19 cellular contexts compared by ENCODE assay signal in the genomic region with DNA sequence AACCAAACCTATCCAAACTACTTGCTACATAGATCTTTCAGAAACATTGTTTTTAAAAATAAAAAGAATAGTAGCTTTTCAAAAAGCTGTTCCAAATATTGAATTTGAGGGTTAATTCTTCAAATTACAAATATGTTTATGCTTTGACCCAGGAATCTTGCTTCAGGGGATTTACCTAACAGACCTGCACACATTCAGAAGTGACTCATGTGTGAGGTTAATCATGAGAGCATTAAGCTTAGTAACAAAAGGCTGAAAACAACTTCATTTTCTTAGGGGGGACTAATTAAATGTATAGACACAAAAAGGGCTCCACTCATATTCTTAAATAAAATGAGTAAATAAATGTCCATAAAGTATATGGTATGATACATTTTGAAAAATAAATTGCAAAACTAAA.
DNase-seq lines count a peak whose midpoint lies in the region; FAIRE-seq and TF ChIP-seq lines count a peak whose summit lies in the region.
"Had no signal": no experiment of that assay in that cellular context is flagged by ENCODE, and none has a peak within 500 bp of the region (broad histone marks: within the 10 kb centered on the region; RNA-seq: fewer than 3 reads in every experiment).

No MANE protein-coding gene starts in this region.

- H3K4me3 ChIP-seq in bronchial epithelial cell (ENCODE audit: low read depth, low read length): no peak overlapping the region
- H3K4me3 ChIP-seq in brain microvascular endothelial cell (ENCODE audit: low read depth, low read length): no peak overlapping the region
- H3K4me3 ChIP-seq in stomach: no peak overlapping the region
- H3K4me3 ChIP-seq: A549 had no signal

- TF ChIP-seq POLR2A in stomach (IDR thresholded peaks at IDR 0.05): no peak

- H3K9me3 ChIP-seq in stomach: no peaks in the 10 kb centered on the region
- H3K9me3 ChIP-seq: A549, Caco-2 had no signal

- FAIRE-seq in bronchial epithelial cell (lab: Jason Lieb, UNC): no peak
- FAIRE-seq: A549, H1, RCC 7860 had no signal

- H3K36me3 ChIP-seq in bronchial epithelial cell (ENCODE audit: control insufficient read depth, insufficient read depth, low read length) (no peaks in the 10 kb centered on the region), brain microvascular endothelial cell (replicated peaks) (no peaks in the 10 kb centered on the region), stomach (no peaks in the 10 kb centered on the region)

- DNase-seq in Caki2 (ENCODE audit: low read depth): peak; percentile 3
- peak; percentile 57 for DNase-seq in NCI-H226
- DNase-seq in bronchial epithelial cell (ENCODE audit: low read depth): peak; percentile 86
- DNase-seq in iris pigment epithelial cell (ENCODE audit: low read depth): peak; percentile 35
- DNase-seq in brain microvascular endothelial cell: no peak
- DNase-seq in NCI-H128 (lab: John Stamatoyannopoulos, UW; ENCODE audit: unreplicated experiment): no peak
- no peak for DNase-seq in central memory CD4-positive, alpha-beta T cell
- DNase-seq in stomach: no peak
- DNase-seq: Caco-2; CD4-positive, alpha-beta T cell; IMR-90; NCI-H1436; NCI-H2081; NCI-H748 treated with DMSO at 0.1 percent for 48 hours; NK-92 treated with Interleukin-12 subunit alpha and Interleukin-12 subunit beta, amount 100 ng/mL, for 24 hours; SHP77 had no signal

- H3K27me3 ChIP-seq in bronchial epithelial cell (ENCODE audit: control insufficient read depth, insufficient read depth, low read length) (no peaks in the 10 kb centered on the region), brain microvascular endothelial cell (replicated peaks) (no peaks in the 10 kb centered on the region), stomach (no peaks in the 10 kb centered on the region)

- in situ Hi-C loops in Caki2 (cut with HindIII; ENCODE audit: low pct_unique_long_range_greater_than_20kb, low sequenced_read_pairs) (no loop called here), brain microvascular endothelial cell (cut with HindIII; ENCODE audit: low pct_ligation_motif_present, low sequenced_read_pairs) (no loop called here)

- TF ChIP-seq EP300 in stomach (IDR thresholded peaks at IDR 0.05): no peak

- no peaks in the 10 kb centered on the region for H3K4me1 ChIP-seq in stomach
- H3K4me1 ChIP-seq: A549, Caco-2 had no signal

- no peak overlapping the region for H3K27ac ChIP-seq in brain microvascular endothelial cell
- H3K27ac ChIP-seq in stomach: no peak overlapping the region
- H3K27ac ChIP-seq: A549 had no signal

- intact Hi-C loops in stomach (cut with DNase I; ENCODE audit: low total_unique reads): no loop called here

- TF ChIP-seq CTCF in bronchial epithelial cell (IDR thresholded peaks at IDR 0.05; ENCODE audit: insufficient read depth, low read length, severe bottlenecking) (no peak), brain microvascular endothelial cell (IDR thresholded peaks at IDR 0.05; ENCODE audit: low read depth, low read length, missing control alignments) (no peak), stomach (IDR thresholded peaks at IDR 0.05) (no peak)

Comparison
In these comparisons a context has a peak if more than half of its experiments do, and no peak if none do; other contexts are left out.
1. DNase-seq: peak in Caki2 (single experiment), NCI-H226 (single experiment), bronchial epithelial cell (single experiment) and iris pigment epithelial cell (single experiment); none in brain microvascular endothelial cell (single experiment), NCI-H128 (single experiment), central memory CD4-positive, alpha-beta T cell (single experiment) and stomach (single experiment).